ENCODE assay signal across 9 cellular contexts in genomic region chr2:80256396-80257167, GRCh38. TPM values are rescaled to one million over a fixed set of nuclear protein-coding genes. Genes with fewer than 3 reads are reported as not detected.
A peak's percentile ranks its signal among the peaks of the same experiment; 100 is the strongest.
DNase-seq lines count a peak whose midpoint lies in the region; ATAC-seq and TF ChIP-seq lines count a peak whose summit lies in the region.
"Had no signal": no experiment of that assay in that cellular context is flagged by ENCODE, and none has a peak within 500 bp of the region (broad histone marks: within the 10 kb centered on the region; RNA-seq: fewer than 3 reads in every experiment).

No MANE protein-coding gene starts in this region.

- H3K4me3 ChIP-seq in BE2C (ENCODE audit: low read depth, low read length) (no peak overlapping the region), HFF-Myc (replicated peaks; ENCODE audit: low read depth, low read length) (no peak overlapping the region)

- DNase-seq in BE2C = peak; percentile 14
- DNase-seq in HFF-Myc (ENCODE audit: extremely low read depth, low read depth) = peak; percentile 16
- DNase-seq in SW480 (ENCODE audit: low spot score) = peak; percentile 20
- DNase-seq in left colon = no peak
- DNase-seq in T-cell = no peak
- no peak for DNase-seq in Calu3
- DNase-seq: T-helper 17 cell had no signal

- H3K36me3 ChIP-seq in BE2C = no peaks in the 10 kb centered on the region

- H3K27me3 Mint-ChIP-seq in T-cell (no peaks in the 10 kb centered on the region), Calu3 (ENCODE audit: unreplicated experiment) (no peaks in the 10 kb centered on the region)
- H3K27me3 Mint-ChIP-seq: T-helper 17 cell had no signal

- no peaks in the 10 kb centered on the region for H3K4me1 ChIP-seq in BE2C

- intact Hi-C loops in left colon (cut with DNase I, micrococcal nuclease) (no loop called here), Calu3 (cut with micrococcal nuclease; ENCODE audit: unreplicated experiment) (no loop called here)

- H3K9me3 Mint-ChIP-seq in T-cell = peaks cover 0 to 7% (median 4%) of the 10 kb centered on the region in 3 donors
- peaks cover 5% of the 10 kb centered on the region for H3K9me3 Mint-ChIP-seq in Calu3 (ENCODE audit: low read depth, unreplicated experiment)

- H3K36me3 Mint-ChIP-seq in T-cell (no peaks in the 10 kb centered on the region), Calu3 (ENCODE audit: insufficient read depth, unreplicated experiment) (no peaks in the 10 kb centered on the region)

- CTCF ChIA-PET in T-cell (lab: Charles Lee) = no interaction called here
- CTCF ChIA-PET in Calu3 (lab: Charles Lee) = no interaction called here

- POLR2A ChIA-PET in T-cell (lab: Charles Lee) = no interaction called here

- BruUV-seq in Calu3 (replicated peaks; lab: Mats Ljungman, UMichigan) = no TSS peak

- H3K4me1 Mint-ChIP-seq in T-cell = no peaks in the 10 kb centered on the region
- no peaks in the 10 kb centered on the region for H3K4me1 Mint-ChIP-seq in Calu3 (ENCODE audit: low read depth, unreplicated experiment)
- H3K4me1 Mint-ChIP-seq: T-helper 17 cell had no signal

- H3K4me3 Mint-ChIP-seq in T-cell = no peak overlapping the region
- no peak overlapping the region for H3K4me3 Mint-ChIP-seq in Calu3 (ENCODE audit: low read depth, unreplicated experiment)
- H3K4me3 Mint-ChIP-seq: T-helper 17 cell had no signal

- ATAC-seq in left colon (peak; percentile 33), GM21786 (IDR thresholded peaks at IDR 0.05; ENCODE audit: unreplicated experiment) (no peak), T-cell (replicated peaks in 1 of 4) (no peak), GM18907 (IDR thresholded peaks at IDR 0.05; ENCODE audit: unreplicated experiment) (no peak)
- ATAC-seq: T-helper 17 cell had no signal

- H3K27ac Mint-ChIP-seq in T-cell = no peak overlapping the region
- H3K27ac Mint-ChIP-seq in Calu3 (ENCODE audit: unreplicated experiment) = no peak overlapping the region
- H3K27ac Mint-ChIP-seq: T-helper 17 cell had no signal

- TF ChIP-seq CTCF in BE2C (IDR thresholded peaks at IDR 0.05; ENCODE audit: low read depth, low read length) = peak; percentile 53
- peak; percentile 42 for TF ChIP-seq CTCF in HFF-Myc (IDR thresholded peaks at IDR 0.05; ENCODE audit: low read depth, low read length, missing control alignments)
- TF ChIP-seq CTCF in Calu3 (IDR thresholded peaks at IDR 0.05; ENCODE audit: unreplicated experiment) = no peak

- H3K27me3 ChIP-seq in BE2C = no peaks in the 10 kb centered on the region

- H3K9me3 ChIP-seq in BE2C = no peaks in the 10 kb centered on the region

RNA-seq across cellular contexts. Expression of gene LRRTM1, which starts 48.0 kb away (rescaled TPM):
- polyA plus RNA-seq in BE2C (2012; ENCODE audit: insufficient read depth, insufficient read length, low read depth) = 16.2 TPM
- total RNA-seq in left colon (under 1 TPM; 0.21 to 0.34 TPM), T-cell (not detected), Calu3 (2022) (not detected in 2 replicates)
- total RNA-seq: T-helper 17 cell had no signal

Comparison
In these comparisons a context has a peak if more than half of its experiments do, and no peak if none do; other contexts are left out.
1. DNase-seq: peak in BE2C (single experiment), HFF-Myc (single experiment) and SW480 (single experiment); none in left colon (0 of 2), T-cell (0 of 34) and Calu3 (single experiment).